Comparison of ENCODE assay signal across 1 cellular context in genomic region chr10:69629519-69629896, GRCh38.
TF ChIP-seq lines count a peak whose summit lies in the region.

No MANE protein-coding gene starts in this region.

TF ChIP-seq in H1, 55 proteins besides CTCF, POLR2A, EP300 and RAD21:
- TF ChIP-seq, protein P1, sequence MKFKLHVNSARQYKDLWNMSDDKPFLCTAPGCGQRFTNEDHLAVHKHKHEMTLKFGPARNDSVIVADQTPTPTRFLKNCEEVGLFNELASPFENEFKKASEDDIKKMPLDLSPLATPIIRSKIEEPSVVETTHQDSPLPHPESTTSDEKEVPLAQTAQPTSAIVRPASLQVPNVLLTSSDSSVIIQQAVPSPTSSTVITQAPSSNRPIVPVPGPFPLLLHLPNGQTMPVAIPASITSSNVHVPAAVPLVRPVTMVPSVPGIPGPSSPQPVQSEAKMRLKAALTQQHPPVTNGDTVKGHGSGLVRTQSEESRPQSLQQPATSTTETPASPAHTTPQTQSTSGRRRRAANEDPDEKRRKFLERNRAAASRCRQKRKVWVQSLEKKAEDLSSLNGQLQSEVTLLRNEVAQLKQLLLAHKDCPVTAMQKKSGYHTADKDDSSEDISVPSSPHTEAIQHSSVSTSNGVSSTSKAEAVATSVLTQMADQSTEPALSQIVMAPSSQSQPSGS (IDR thresholded peaks at IDR 0.05; ENCODE audit: low read length): no peak
- TF ChIP-seq KDM5A (IDR thresholded peaks at IDR 0.05; ENCODE audit: low read length) (no peak), TEAD4 (IDR thresholded peaks at IDR 0.05; ENCODE audit: low read depth, low read length) (no peak), SIX5 (IDR thresholded peaks at IDR 0.05; ENCODE audit: low read depth, low read length) (no peak), RBBP5 (IDR thresholded peaks at IDR 0.05; ENCODE audit: borderline replicate concordance, low read depth, low read length) (no peak), HDAC2 (IDR thresholded peaks at IDR 0.05; ENCODE audit: borderline replicate concordance in 1 of 2, low read depth in 2 of 2, low read length in 2 of 2) (no peak), TBP (IDR thresholded peaks at IDR 0.05; ENCODE audit: low read depth, low read length) (no peak), GABPA (IDR thresholded peaks at IDR 0.05; ENCODE audit: borderline replicate concordance, insufficient read depth, low read length) (no peak), KDM1A (IDR thresholded peaks at IDR 0.05; ENCODE audit: borderline replicate concordance, low read length) (no peak), TCF12 (IDR thresholded peaks at IDR 0.05; ENCODE audit: low read depth, low read length) (no peak), CTBP2 (IDR thresholded peaks at IDR 0.05; ENCODE audit: borderline replicate concordance, insufficient read depth, insufficient read length, low read length) (no peak)
TF ChIP-seq in H1: peak in this region for 0.
